In genomic region chr7:141232286-141233051, GRCh38 we compare ENCODE assay signal across 36 cellular contexts.
"Had no signal": no experiment of that assay in that cellular context is flagged by ENCODE, and none has a peak within 500 bp of the region (broad histone marks: within the 10 kb centered on the region; RNA-seq: fewer than 3 reads in every experiment).

No MANE protein-coding gene starts in this region.

- H3K4me3 ChIP-seq: adrenal gland, body of pancreas, breast epithelium had no signal

- H3K4me1 ChIP-seq: adrenal gland, body of pancreas, breast epithelium had no signal

- H3K9me3 Mint-ChIP-seq: activated CD4-positive, alpha-beta memory T cell treated with anti-CD3 and anti-CD28 coated beads, Interleukin-2, amount 10 ng/mL, durations not matched to agents 7 days and 5 days; activated CD4-positive, alpha-beta T cell treated with anti-CD3 and anti-CD28 coated beads, Interleukin-2, amount 10 ng/mL, durations not matched to agents 7 days and 5 days; activated naive CD4-positive, alpha-beta T cell treated with anti-CD3 and anti-CD28 coated beads for 36 hours; activated naive CD4-positive, alpha-beta T cell treated with anti-CD3 and anti-CD28 coated beads, Interleukin-2, amount 50 U/mL, for 72 hours; activated naive CD8-positive, alpha-beta T cell treated with anti-CD3 and anti-CD28 coated beads for 36 hours; activated T-cell treated with anti-CD3 and anti-CD28 coated beads, Interleukin-2, amount 50 U/mL, for 4 hours; activated T-cell treated with anti-CD3 and anti-CD28 coated beads, Interleukin-2, amount 50 U/mL, for 72 hours; activated T-helper 1 cell treated with anti-CD3 and anti-CD28 coated beads, Interleukin-12 subunit alpha, Interleukin-12 subunit beta, Interleukin-2, Interleukin-4 antibody, amounts not matched to agents 30 ng/mL and 10 ng/mL and 1 ng/mL, durations not matched to agents 14 hours and 24 hours and 36 hours; activated T-helper 17 cell treated with anti-CD3 and anti-CD28 coated beads, Interleukin-2, amount 50 U/mL, for 72 hours; T-helper 1 cell treated with Interleukin-12 subunit alpha and Interleukin-12 subunit beta and Interleukin-4 antibody, amounts not matched to agents 30 μg/mL and 1 μg/mL, for 36 hours; T-helper 2 cell treated with Interferon-gamma antibody and Interleukin-4, amounts not matched to agents 5 μg/mL and 100 μg/mL, for 36 hours had no signal

- H3K9me3 ChIP-seq: adrenal gland, body of pancreas, breast epithelium had no signal

- H3K4me1 Mint-ChIP-seq: activated CD4-positive, alpha-beta memory T cell treated with anti-CD3 and anti-CD28 coated beads, Interleukin-2, amount 10 ng/mL, durations not matched to agents 7 days and 5 days; activated CD4-positive, alpha-beta T cell treated with anti-CD3 and anti-CD28 coated beads for 36 hours; activated CD4-positive, alpha-beta T cell treated with anti-CD3 and anti-CD28 coated beads, Interleukin-2, amount 10 ng/mL, durations not matched to agents 7 days and 5 days; activated naive CD8-positive, alpha-beta T cell treated with anti-CD3 and anti-CD28 coated beads for 36 hours; activated T-helper 17 cell treated with anti-CD3 and anti-CD28 coated beads, Interleukin-2, amount 50 U/mL, for 72 hours had no signal

- ATAC-seq: activated CD4-positive, alpha-beta T cell treated with anti-CD3 and anti-CD28 coated beads for 36 hours; activated CD4-positive, CD25-positive, alpha-beta regulatory T cell treated with anti-CD3 and anti-CD28 coated beads, Interleukin-2, amount 50 U/mL, for 24 hours; activated naive CD4-positive, alpha-beta T cell treated with anti-CD3 and anti-CD28 coated beads, Interleukin-2, amount 50 U/mL, for 72 hours; activated T-cell treated with anti-CD3 and anti-CD28 coated beads, Interleukin-2, amount 50 U/mL, for 4 hours; activated T-cell treated with anti-CD3 and anti-CD28 coated beads, Interleukin-2, amount 50 U/mL, for 72 hours; activated T-helper 17 cell treated with anti-CD3 and anti-CD28 coated beads, Interleukin-2, amount 50 U/mL, for 72 hours; body of pancreas had no signal

- H3K36me3 ChIP-seq: adrenal gland, brain microvascular endothelial cell, breast epithelium had no signal

- H3K36me3 Mint-ChIP-seq: activated naive CD4-positive, alpha-beta T cell treated with anti-CD3 and anti-CD28 coated beads, Interleukin-2, amount 50 U/mL, for 72 hours; activated naive CD8-positive, alpha-beta T cell treated with anti-CD3 and anti-CD28 coated beads for 36 hours had no signal

- H3K4me3 Mint-ChIP-seq: activated CD4-positive, alpha-beta memory T cell treated with anti-CD3 and anti-CD28 coated beads, Interleukin-2, amount 10 ng/mL, durations not matched to agents 7 days and 5 days; activated CD4-positive, alpha-beta T cell treated with anti-CD3 and anti-CD28 coated beads for 36 hours; activated CD4-positive, alpha-beta T cell treated with anti-CD3 and anti-CD28 coated beads, Interleukin-2, amount 10 ng/mL, durations not matched to agents 7 days and 5 days; activated naive CD4-positive, alpha-beta T cell treated with anti-CD3 and anti-CD28 coated beads for 36 hours; activated naive CD8-positive, alpha-beta T cell treated with anti-CD3 and anti-CD28 coated beads for 36 hours; activated T-cell treated with anti-CD3 and anti-CD28 coated beads, Interleukin-2, amount 50 U/mL, for 4 hours; activated T-cell treated with anti-CD3 and anti-CD28 coated beads, Interleukin-2, amount 50 U/mL, for 72 hours; activated T-helper 1 cell treated with anti-CD3 and anti-CD28 coated beads, Interleukin-12 subunit alpha, Interleukin-12 subunit beta, Interleukin-2, Interleukin-4 antibody, amounts not matched to agents 30 ng/mL and 10 ng/mL and 1 ng/mL, durations not matched to agents 14 hours and 24 hours and 36 hours; activated T-helper 17 cell treated with anti-CD3 and anti-CD28 coated beads, Interleukin-2, amount 50 U/mL, for 72 hours; T-helper 1 cell treated with Interleukin-12 subunit alpha and Interleukin-12 subunit beta and Interleukin-4 antibody, amounts not matched to agents 30 μg/mL and 1 μg/mL, for 36 hours; T-helper 2 cell treated with Interferon-gamma antibody and Interleukin-4, amounts not matched to agents 5 μg/mL and 100 μg/mL, for 36 hours had no signal

- H3K27me3 ChIP-seq: adrenal gland, body of pancreas, brain microvascular endothelial cell, breast epithelium had no signal

- H3K27ac ChIP-seq: adrenal gland, body of pancreas, brain microvascular endothelial cell, breast epithelium had no signal

- DNase-seq: activated CD4-positive, alpha-beta memory T cell treated with anti-CD3 and anti-CD28 coated beads, Interleukin-2, amount 10 ng/mL, durations not matched to agents 7 days and 5 days; activated CD4-positive, alpha-beta T cell treated with anti-CD3 and anti-CD28 coated beads for 1 hour; activated CD4-positive, alpha-beta T cell treated with anti-CD3 and anti-CD28 coated beads for 36 hours; activated CD4-positive, alpha-beta T cell treated with anti-CD3 and anti-CD28 coated beads for 48 hours; activated CD4-positive, alpha-beta T cell treated with anti-CD3 and anti-CD28 coated beads, Interleukin-2, amount 10 ng/mL, durations not matched to agents 7 days and 5 days; activated CD4-positive, alpha-beta T cell treated with anti-CD3 and anti-CD28 coated beads, Interleukin-2, amount 50 U/mL, for 48 hours; activated CD4-positive, CD25-positive, alpha-beta regulatory T cell; activated CD8-positive, alpha-beta memory T cell treated with anti-CD3 and anti-CD28 coated beads, Interleukin-2, amount 50 U/mL, for 4 hours; activated effector memory CD4-positive, alpha-beta T cell treated with anti-CD3 and anti-CD28 coated beads, Interleukin-2, amount 50 U/mL, for 16 hours; activated gamma-delta T cell treated with Interleukin-2 at 50 U/mL for 16 hours; activated naive CD4-positive, alpha-beta T cell; activated naive CD4-positive, alpha-beta T cell treated with anti-CD3 and anti-CD28 coated beads for 36 hours; activated naive CD4-positive, alpha-beta T cell treated with anti-CD3 and anti-CD28 coated beads, Interleukin-2, amount 50 U/mL, for 16 hours; activated naive CD8-positive, alpha-beta T cell treated with anti-CD3 and anti-CD28 coated beads for 36 hours; activated T-cell treated with anti-CD3 and anti-CD28 coated beads for 4 hours; activated T-cell treated with anti-CD3 and anti-CD28 coated beads, Interleukin-2, amount 50 U/mL, for 1 hour; activated T-cell treated with anti-CD3 and anti-CD28 coated beads, Interleukin-2, amount 50 U/mL, for 4 hours; activated T-cell treated with anti-CD3 and anti-CD28 coated beads, Interleukin-2, amount 50 U/mL, for 72 hours; amniotic stem cell; aorta; body of pancreas; brain microvascular endothelial cell; central memory CD4-positive, alpha-beta T cell; T-helper 1 cell; T-helper 2 cell; T-helper 9 cell had no signal

- H3K27ac Mint-ChIP-seq: activated CD4-positive, alpha-beta memory T cell treated with anti-CD3 and anti-CD28 coated beads, Interleukin-2, amount 10 ng/mL, durations not matched to agents 7 days and 5 days; activated CD4-positive, alpha-beta T cell treated with anti-CD3 and anti-CD28 coated beads for 36 hours; activated CD4-positive, alpha-beta T cell treated with anti-CD3 and anti-CD28 coated beads, Interleukin-2, amount 10 ng/mL, durations not matched to agents 7 days and 5 days; activated naive CD4-positive, alpha-beta T cell treated with anti-CD3 and anti-CD28 coated beads for 36 hours; activated naive CD4-positive, alpha-beta T cell treated with anti-CD3 and anti-CD28 coated beads, Interleukin-2, amount 50 U/mL, for 72 hours; activated naive CD8-positive, alpha-beta T cell treated with anti-CD3 and anti-CD28 coated beads for 36 hours; activated T-cell treated with anti-CD3 and anti-CD28 coated beads, Interleukin-2, amount 50 U/mL, for 72 hours; activated T-helper 1 cell treated with anti-CD3 and anti-CD28 coated beads, Interleukin-12 subunit alpha, Interleukin-12 subunit beta, Interleukin-2, Interleukin-4 antibody, amounts not matched to agents 30 ng/mL and 10 ng/mL and 1 ng/mL, durations not matched to agents 14 hours and 24 hours and 36 hours; activated T-helper 17 cell treated with anti-CD3 and anti-CD28 coated beads, Interleukin-2, amount 50 U/mL, for 72 hours; T-helper 1 cell treated with Interleukin-12 subunit alpha and Interleukin-12 subunit beta and Interleukin-4 antibody, amounts not matched to agents 30 μg/mL and 1 μg/mL, for 36 hours; T-helper 2 cell treated with Interferon-gamma antibody and Interleukin-4, amounts not matched to agents 5 μg/mL and 100 μg/mL, for 36 hours had no signal

- FAIRE-seq: astrocyte, TTC549 had no signal
